In genomic region chr1:52424238-52424637, GRCh38 we compare ENCODE assay signal across 2 cellular contexts.
TF ChIP-seq lines count a peak whose summit lies in the region.

No MANE protein-coding gene starts in this region.

TF ChIP-seq in IMR-90, 13 proteins besides CTCF, POLR2A, EP300 and RAD21:
- no peak for TF ChIP-seq FOS (IDR thresholded peaks at IDR 0.05; ENCODE audit: low read depth, low read length)
- no peak for TF ChIP-seq MAZ (IDR thresholded peaks at IDR 0.05; ENCODE audit: borderline replicate concordance, low read depth, low read length)
- no peak for TF ChIP-seq CHD1 (IDR thresholded peaks at IDR 0.05; ENCODE audit: low read depth, low read length)
- no peak for TF ChIP-seq SMC3 (IDR thresholded peaks at IDR 0.05; ENCODE audit: low read depth, low read length)
- no peak for TF ChIP-seq RCOR1 (IDR thresholded peaks at IDR 0.05; ENCODE audit: insufficient replicate concordance, low read length)
- no peak for TF ChIP-seq USF2 (IDR thresholded peaks at IDR 0.05; ENCODE audit: low read depth, low read length)
- no peak for TF ChIP-seq BHLHE40 (IDR thresholded peaks at IDR 0.05; ENCODE audit: low read depth, low read length)
- TF ChIP-seq ELK1 (IDR thresholded peaks at IDR 0.05; ENCODE audit: borderline replicate concordance, low read depth, low read length), result no peak
- no peak for TF ChIP-seq CEBPB (IDR thresholded peaks at IDR 0.05; ENCODE audit: low read depth, low read length)
- no peak for TF ChIP-seq MXI1 (IDR thresholded peaks at IDR 0.05; ENCODE audit: borderline replicate concordance, low read depth, low read length)
- no peak for TF ChIP-seq NFE2L2 (IDR thresholded peaks at IDR 0.05; ENCODE audit: low read depth, low read length)

TF ChIP-seq in endothelial cell of umbilical vein, 7 proteins besides CTCF, POLR2A, EP300 and RAD21:
- TF ChIP-seq FOS (IDR thresholded peaks at IDR 0.05; ENCODE audit: borderline replicate concordance, insufficient read depth, low read length), result peak; percentile 23
- no peak for TF ChIP-seq MAX (IDR thresholded peaks at IDR 0.05; ENCODE audit: insufficient read depth, insufficient read length)
- TF ChIP-seq EZH2 (IDR thresholded peaks at IDR 0.05; ENCODE audit: borderline replicate concordance, low read depth, low read length, severe bottlenecking), result no peak
- TF ChIP-seq JUN (IDR thresholded peaks at IDR 0.05; ENCODE audit: borderline replicate concordance, insufficient read depth, insufficient read length, low read depth), result no peak
- TF ChIP-seq GATA2 (IDR thresholded peaks at IDR 0.05; ENCODE audit: insufficient read depth, insufficient read length, low read depth, low read length), result no peak
TF ChIP-seq in endothelial cell of umbilical vein: peak in this region for 1.
